ENCODE assay signal across 7 cellular contexts in the genomic region with DNA sequence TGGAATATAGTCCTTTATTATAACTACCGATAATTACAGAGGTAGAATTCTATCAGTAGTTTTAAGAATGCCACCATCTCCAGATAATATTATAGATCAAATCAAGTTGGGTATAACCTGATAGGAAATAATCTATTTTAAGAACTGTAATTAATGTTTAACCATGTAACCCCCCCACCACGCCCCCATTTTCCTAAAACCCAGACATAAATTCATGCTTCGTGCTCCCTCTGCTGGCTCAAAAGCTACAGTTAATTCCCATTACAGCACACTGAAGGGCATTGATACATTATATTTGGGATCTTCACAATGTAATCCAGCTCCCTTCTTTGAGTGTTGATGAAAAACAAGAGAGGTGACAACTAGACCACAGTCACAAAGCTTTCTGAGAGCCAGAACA.
DNase-seq lines count a peak whose midpoint lies in the region; TF ChIP-seq lines count a peak whose summit lies in the region.

No MANE protein-coding gene starts in this region.

- peak; percentile 25 for DNase-seq in GM12865 (ENCODE audit: low read depth)
- peak; percentile 1 for DNase-seq in NCI-H460 (ENCODE audit: extremely low read depth, low read depth)
- DNase-seq in erythroblast (lab: John Stamatoyannopoulos, UW) = peak; percentile 20 to 53
- DNase-seq in renal cortical epithelial cell (ENCODE audit: low read depth) = peak; percentile 47
- DNase-seq in SHP77 treated with DMSO at 0.1 percent for 48 hours (lab: John Stamatoyannopoulos, UW) = no peak
- DNase-seq in activated naive CD4-positive, alpha-beta T cell treated with anti-CD3 and anti-CD28 coated beads, Interleukin-2, amount 10 ng/mL, durations not matched to agents 7 days and 5 days = no peak
- DNase-seq in NCI-H1048 (lab: John Stamatoyannopoulos, UW) = no peak

- H3K4me1 Mint-ChIP-seq in activated naive CD4-positive, alpha-beta T cell treated with anti-CD3 and anti-CD28 coated beads, Interleukin-2, amount 10 ng/mL, durations not matched to agents 7 days and 5 days = peaks cover 21% of the 10 kb centered on the region

- no peaks in the 10 kb centered on the region for H3K9me3 Mint-ChIP-seq in activated naive CD4-positive, alpha-beta T cell treated with anti-CD3 and anti-CD28 coated beads, Interleukin-2, amount 10 ng/mL, durations not matched to agents 7 days and 5 days

- H3K27ac Mint-ChIP-seq in activated naive CD4-positive, alpha-beta T cell treated with anti-CD3 and anti-CD28 coated beads, Interleukin-2, amount 10 ng/mL, durations not matched to agents 7 days and 5 days = no peak overlapping the region

- H3K4me3 Mint-ChIP-seq in activated naive CD4-positive, alpha-beta T cell treated with anti-CD3 and anti-CD28 coated beads, Interleukin-2, amount 10 ng/mL, durations not matched to agents 7 days and 5 days = no peak overlapping the region

- no peak overlapping the region for H3K4me3 ChIP-seq in GM12865 (ENCODE audit: low read depth, low read length)

- H3K36me3 Mint-ChIP-seq in activated naive CD4-positive, alpha-beta T cell treated with anti-CD3 and anti-CD28 coated beads, Interleukin-2, amount 10 ng/mL, durations not matched to agents 7 days and 5 days = peaks cover 3% of the 10 kb centered on the region

- TF ChIP-seq CTCF in GM12865 (IDR thresholded peaks at IDR 0.05; ENCODE audit: insufficient read depth, low read depth, low read length, missing control alignments) = peak; percentile 16

- CTCF ChIA-PET in activated naive CD4-positive, alpha-beta T cell treated with anti-CD3 and anti-CD28 coated beads, Interleukin-2, amount 10 ng/mL, durations not matched to agents 7 days and 5 days (lab: Charles Lee) = interaction anchor here (0.7 to 1.4 kb wide), 5 partner anchors 19 to 402 kb away, joined by 3 to 4 read pairs (median 4); no protein-coding TSS in a partner anchor

- no peaks in the 10 kb centered on the region for H3K27me3 Mint-ChIP-seq in activated naive CD4-positive, alpha-beta T cell treated with anti-CD3 and anti-CD28 coated beads, Interleukin-2, amount 10 ng/mL, durations not matched to agents 7 days and 5 days

- no peak for TF ChIP-seq POLR2A in erythroblast (IDR thresholded peaks at IDR 0.05; ENCODE audit: low read length)

Comparison
In these comparisons a context has a peak if more than half of its experiments do, and no peak if none do; other contexts are left out.
1. DNase-seq: peak in GM12865 (single experiment), NCI-H460 (single experiment), erythroblast (2 of 2) and renal cortical epithelial cell (single experiment); none in SHP77 treated with DMSO at 0.1 percent for 48 hours (single experiment), activated naive CD4-positive, alpha-beta T cell treated with anti-CD3 and anti-CD28 coated beads, Interleukin-2, amount 10 ng/mL, durations not matched to agents 7 days and 5 days (single experiment) and NCI-H1048 (single experiment).